Comparison of ENCODE assay signal across 1 cellular context in genomic region chr1:3942416-3943122, GRCh38.
TF ChIP-seq lines count a peak whose summit lies in the region.

No MANE protein-coding gene starts in this region.

TF ChIP-seq in HepG2, 621 proteins besides CTCF, POLR2A, EP300 and RAD21 (continued from another document and continues in another):
- TF ChIP-seq ZNF607 (CRISPR knock-in tag; IDR thresholded peaks at IDR 0.05; ENCODE audit: borderline replicate concordance) (no peak), ZEB1 (IDR thresholded peaks at IDR 0.05; ENCODE audit: insufficient replicate concordance, low read depth) (no peak), TGIF2 (CRISPR knock-in tag; IDR thresholded peaks at IDR 0.05) (no peak), POGK (CRISPR knock-in tag; conservative IDR thresholded peaks at IDR 0.05) (0 out of 2 replicates have a peak, but pooled peaks have one; percentile 15), KLF16 (CRISPR knock-in tag; IDR thresholded peaks at IDR 0.05) (no peak), KDM6A (CRISPR knock-in tag; IDR thresholded peaks at IDR 0.05; ENCODE audit: low read depth) (no peak), SETDB1 (CRISPR knock-in tag; IDR thresholded peaks at IDR 0.05; ENCODE audit: borderline replicate concordance) (no peak), MZF1 (CRISPR knock-in tag; IDR thresholded peaks at IDR 0.05; ENCODE audit: borderline replicate concordance) (no peak), PITX1 (CRISPR knock-in tag; IDR thresholded peaks at IDR 0.05) (peak; percentile 60; the same call in 1 of the 2 replicates), ZZZ3 (CRISPR knock-in tag; IDR thresholded peaks at IDR 0.05; ENCODE audit: borderline replicate concordance) (no peak), ZNF580 (CRISPR knock-in tag; IDR thresholded peaks at IDR 0.05; ENCODE audit: borderline replicate concordance, low read depth) (no peak), TRAFD1 (CRISPR knock-in tag; IDR thresholded peaks at IDR 0.05; ENCODE audit: borderline replicate concordance) (no peak), TCF7 (IDR thresholded peaks at IDR 0.05; ENCODE audit: low read depth) (peak; percentile 81), MAX (IDR thresholded peaks at IDR 0.05) (no peak), DDIT3 (CRISPR knock-in tag; IDR thresholded peaks at IDR 0.05) (no peak), KIAA2018 (CRISPR knock-in tag; IDR thresholded peaks at IDR 0.05; ENCODE audit: borderline replicate concordance) (no peak), HMG20A (CRISPR knock-in tag; IDR thresholded peaks at IDR 0.05; ENCODE audit: borderline replicate concordance) (peak; percentile 42; the same call in 1 of the 2 replicates), EEA1 (CRISPR knock-in tag; IDR thresholded peaks at IDR 0.05; ENCODE audit: borderline replicate concordance) (no peak), MTERF4 (CRISPR knock-in tag; IDR thresholded peaks at IDR 0.05) (no peak), ISL2 (CRISPR knock-in tag; IDR thresholded peaks at IDR 0.05) (peak; percentile 63; the same call in 1 of the 2 replicates), REPIN1 (CRISPR knock-in tag; IDR thresholded peaks at IDR 0.05; ENCODE audit: borderline replicate concordance, low read depth) (no peak), FOXK2 (IDR thresholded peaks at IDR 0.05) (no peak), ZNF34 (CRISPR knock-in tag; IDR thresholded peaks at IDR 0.05; ENCODE audit: borderline replicate concordance) (no peak), ZKSCAN5 (CRISPR knock-in tag; IDR thresholded peaks at IDR 0.05) (no peak), BORCS8-MEF2B (CRISPR knock-in tag; IDR thresholded peaks at IDR 0.05) (no peak), ZNF282 (IDR thresholded peaks at IDR 0.05; ENCODE audit: partially characterized antibody) (no peak), CREB3 (CRISPR knock-in tag; IDR thresholded peaks at IDR 0.05) (no peak), ARID4A (CRISPR knock-in tag; IDR thresholded peaks at IDR 0.05; ENCODE audit: borderline replicate concordance) (peak; percentile 18; the same call in 1 of the 2 replicates), CHCHD3 (CRISPR knock-in tag; IDR thresholded peaks at IDR 0.05) (no peak), SRY (CRISPR knock-in tag; IDR thresholded peaks at IDR 0.05) (no peak), ERF (CRISPR knock-in tag; IDR thresholded peaks at IDR 0.05) (no peak), KDM3A (CRISPR knock-in tag; IDR thresholded peaks at IDR 0.05; ENCODE audit: low read depth) (no peak), SKIL (CRISPR knock-in tag; IDR thresholded peaks at IDR 0.05; ENCODE audit: borderline replicate concordance) (peak; percentile 45; the same call in 1 of the 2 replicates), BATF2 (CRISPR knock-in tag; IDR thresholded peaks at IDR 0.05) (no peak), ELF3 (CRISPR knock-in tag; IDR thresholded peaks at IDR 0.05) (0 out of 2 replicates have a peak, but pooled peaks have one; percentile 30), ZNF879 (CRISPR knock-in tag; IDR thresholded peaks at IDR 0.05) (no peak), ZSCAN25 (CRISPR knock-in tag; IDR thresholded peaks at IDR 0.05) (no peak), ZBTB7A (CRISPR knock-in tag; IDR thresholded peaks at IDR 0.05) (no peak), NFKBIZ (CRISPR knock-in tag; IDR thresholded peaks at IDR 0.05) (no peak)
